12 cellular contexts compared by ENCODE assay signal in genomic region chr20:50248104-50248631, GRCh38. TPM values are rescaled to one million over a fixed set of nuclear protein-coding genes. Genes with fewer than 3 reads are reported as not detected.
DNase-seq lines count a peak whose midpoint lies in the region; ATAC-seq lines count a peak whose summit lies in the region.
"Had no signal": no experiment of that assay in that cellular context is flagged by ENCODE, and none has a peak within 500 bp of the region (broad histone marks: within the 10 kb centered on the region; RNA-seq: fewer than 3 reads in every experiment).

No MANE protein-coding gene starts in this region.

- no peaks in the 10 kb centered on the region for H3K36me3 Mint-ChIP-seq in stimulated activated naive B cell treated with anti-CD40 and anti-IgM and Interleukin-4, amounts not matched to agents 10 μg/mL and 1 μg/mL and 100 μg/mL, for 72 hours
- H3K36me3 Mint-ChIP-seq: activated naive CD8-positive, alpha-beta T cell; T-cell had no signal

- peaks cover 17% of the 10 kb centered on the region in 2 donors for H3K27me3 Mint-ChIP-seq in stimulated activated naive B cell treated with anti-CD40 and anti-IgM and Interleukin-4, amounts not matched to agents 10 μg/mL and 1 μg/mL and 100 μg/mL, for 72 hours

- H3K9me3 ChIP-seq in adipocyte (ENCODE audit: control insufficient read depth, low read length): no peaks in the 10 kb centered on the region

- H3K4me1 ChIP-seq in adipocyte (ENCODE audit: control insufficient read depth, insufficient read depth, low read length): peaks cover 66% of the 10 kb centered on the region

- H3K36me3 ChIP-seq in adipocyte (ENCODE audit: control insufficient read depth, insufficient read depth, low read length, severe bottlenecking): no peaks in the 10 kb centered on the region

- ATAC-seq in stimulated activated naive B cell treated with anti-CD40 and anti-IgM and Interleukin-4, amounts not matched to agents 10 μg/mL and 1 μg/mL and 100 μg/mL, for 72 hours (replicated peaks): no peak
- ATAC-seq: activated CD8-positive, alpha-beta T cell treated with anti-CD3 and anti-CD28 coated beads, Interleukin-2, amount 10 ng/mL, durations not matched to agents 7 days and 5 days; T-cell had no signal

- H3K9ac ChIP-seq in adipocyte (ENCODE audit: low read length): peak overlapping the region; percentile 65

- DNase-seq in H4 (ENCODE audit: low spot score): peak; percentile 73
- DNase-seq in adipocyte (ENCODE audit: low read depth): peak; percentile 50
- DNase-seq in kidney glomerular epithelial cell (lab: John Stamatoyannopoulos, UW): peak; percentile 31
- no peak for DNase-seq in stimulated activated naive B cell treated with anti-CD40 and anti-IgM and Interleukin-4, amounts not matched to agents 10 μg/mL and 1 μg/mL and 100 μg/mL, for 72 hours
- no peak for DNase-seq in COR-L47 (lab: John Stamatoyannopoulos, UW)
- no peak for DNase-seq in activated CD4-positive, alpha-beta T cell treated with anti-CD3 and anti-CD28 coated beads for 1 hour
- no peak for DNase-seq in SHP77 treated with DMSO at 0.1 percent for 48 hours (lab: John Stamatoyannopoulos, UW)
- DNase-seq: activated CD8-positive, alpha-beta T cell treated with anti-CD3 and anti-CD28 coated beads, Interleukin-2, amount 10 ng/mL, durations not matched to agents 7 days and 5 days; hippocampal formation; NCI-H1048; T-cell had no signal

- peak overlapping the region; percentile 37 for H3K27ac Mint-ChIP-seq in stimulated activated naive B cell treated with anti-CD40 and anti-IgM and Interleukin-4, amounts not matched to agents 10 μg/mL and 1 μg/mL and 100 μg/mL, for 72 hours
- H3K27ac Mint-ChIP-seq: activated CD8-positive, alpha-beta T cell treated with anti-CD3 and anti-CD28 coated beads, Interleukin-2, amount 10 ng/mL, durations not matched to agents 7 days and 5 days; activated naive CD8-positive, alpha-beta T cell; T-cell had no signal

- no peaks in the 10 kb centered on the region for H3K9me3 Mint-ChIP-seq in stimulated activated naive B cell treated with anti-CD40 and anti-IgM and Interleukin-4, amounts not matched to agents 10 μg/mL and 1 μg/mL and 100 μg/mL, for 72 hours
- H3K9me3 Mint-ChIP-seq: T-cell had no signal

- H3K4me3 Mint-ChIP-seq in stimulated activated naive B cell treated with anti-CD40 and anti-IgM and Interleukin-4, amounts not matched to agents 10 μg/mL and 1 μg/mL and 100 μg/mL, for 72 hours: no peak overlapping the region
- H3K4me3 Mint-ChIP-seq: activated CD8-positive, alpha-beta T cell treated with anti-CD3 and anti-CD28 coated beads, Interleukin-2, amount 10 ng/mL, durations not matched to agents 7 days and 5 days; activated naive CD8-positive, alpha-beta T cell; T-cell had no signal

- no peaks in the 10 kb centered on the region for H3K27me3 ChIP-seq in adipocyte (replicated peaks; ENCODE audit: control insufficient read depth, insufficient read depth, low read length)

- no peak overlapping the region for H3K4me3 ChIP-seq in adipocyte (ENCODE audit: low read length)

- H3K4me1 Mint-ChIP-seq in stimulated activated naive B cell treated with anti-CD40 and anti-IgM and Interleukin-4, amounts not matched to agents 10 μg/mL and 1 μg/mL and 100 μg/mL, for 72 hours: peaks cover 0 to 1% of the 10 kb centered on the region in 2 donors
- H3K4me1 Mint-ChIP-seq: T-cell had no signal

RNA-seq across cellular contexts. Expression of gene CEBPB, which starts 57.5 kb away (rescaled TPM):
- total RNA-seq in H4 (2014; rRNA removed; shearing (Covaris generic)): 14.8 and 22.1 TPM in 2 replicates

Comparison
In these comparisons a context has a peak if more than half of its experiments do, and no peak if none do; other contexts are left out.
1. DNase-seq: peak in H4 (single experiment), adipocyte (single experiment) and kidney glomerular epithelial cell (single experiment); none in stimulated activated naive B cell treated with anti-CD40 and anti-IgM and Interleukin-4, amounts not matched to agents 10 μg/mL and 1 μg/mL and 100 μg/mL, for 72 hours (single experiment), COR-L47 (single experiment), activated CD4-positive, alpha-beta T cell treated with anti-CD3 and anti-CD28 coated beads for 1 hour (single experiment) and SHP77 treated with DMSO at 0.1 percent for 48 hours (single experiment).